ENCODE assay signal across 8 cellular contexts in the genomic region with DNA sequence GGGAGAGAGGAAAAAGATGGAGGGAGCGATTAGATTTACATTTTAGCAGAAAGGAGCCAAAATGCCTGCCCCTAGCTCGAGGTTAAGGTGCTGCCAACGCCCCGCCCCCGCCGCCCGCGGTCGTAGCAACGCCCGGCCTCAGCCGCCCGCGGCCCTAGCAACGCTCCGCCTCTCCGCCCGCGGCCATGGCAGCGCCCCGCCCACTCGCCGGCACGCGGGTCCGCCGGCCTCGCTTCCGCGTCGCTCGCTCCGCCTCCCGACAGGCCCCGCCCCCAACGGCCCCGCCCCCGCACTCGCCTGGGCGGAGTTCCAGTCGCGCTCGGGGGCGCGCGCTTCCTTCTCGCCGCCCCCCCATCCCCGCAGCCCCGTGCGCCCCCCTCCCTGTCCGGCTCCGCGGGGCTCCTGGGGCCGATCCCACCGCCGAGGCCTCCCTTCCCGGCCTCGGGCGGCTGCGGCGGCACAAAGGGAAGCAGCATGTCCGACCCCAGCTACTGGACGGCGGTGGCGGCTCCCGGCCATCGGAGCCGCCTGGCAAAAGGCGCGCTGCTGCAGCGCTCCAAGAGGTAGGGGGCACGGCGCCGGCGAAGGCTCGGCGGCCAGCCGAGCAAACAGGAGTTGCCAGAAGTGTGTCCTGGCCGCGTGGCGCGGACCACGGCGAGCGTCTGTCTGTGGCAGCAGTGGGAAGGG. TPM values are rescaled to one million over a fixed set of nuclear protein-coding genes. Genes with fewer than 3 reads are reported as not detected.
DNase-seq lines count a peak whose midpoint lies in the region; ATAC-seq and TF ChIP-seq lines count a peak whose summit lies in the region.

No MANE protein-coding gene starts in this region.

- H3K4me1 ChIP-seq in Loucy (ENCODE audit: insufficient read depth, low read length, poor library complexity, severe bottlenecking) (peaks cover 22% of the 10 kb centered on the region), SJSA1 (replicated peaks) (peaks cover 11% of the 10 kb centered on the region), gastroesophageal sphincter (peaks cover 0 to 26% (median 11%) of the 10 kb centered on the region in 3 donors), neutrophil (ENCODE audit: control insufficient read depth in 1 of 2, insufficient read depth in 1 of 2, low read depth in 1 of 2, low read length in 1 of 2) (peaks cover 55 to 62% of the 10 kb centered on the region in 2 experiments)

- no peak for TF ChIP-seq EP300 in gastroesophageal sphincter (IDR thresholded peaks at IDR 0.05)

- WGBS in gastroesophageal sphincter (ENCODE audit: low coverage in 1 of 2), 2 donors: 0 to 1% methylated on average over 9 to 12 of the region's 86 CpGs

- H3K27me3 ChIP-seq in Loucy (ENCODE audit: insufficient read depth, low read length, poor library complexity, severe bottlenecking) (no peaks in the 10 kb centered on the region), SJSA1 (replicated peaks) (no peaks in the 10 kb centered on the region), gastroesophageal sphincter (no peaks in the 10 kb centered on the region), neutrophil (no peaks in the 10 kb centered on the region)

- peak overlapping the region; percentile 76 for H3K4me3 ChIP-seq in Loucy (ENCODE audit: low read length, poor library complexity, severe bottlenecking)
- peak overlapping the region; percentile 49 for H3K4me3 ChIP-seq in SJSA1
- peak overlapping the region; percentile 55 to 80 for H3K4me3 ChIP-seq in gastroesophageal sphincter
- peak overlapping the region; percentile 47 to 65 for H3K4me3 ChIP-seq in neutrophil (ENCODE audit: low read depth in 1 of 2, low read length in 1 of 2)

- H3F3A ChIP-seq in Loucy (ENCODE audit: low read depth): no peaks in the 10 kb centered on the region

- no peaks in the 10 kb centered on the region for H3K9me3 ChIP-seq in Loucy (ENCODE audit: insufficient read depth, low read depth, low read length)
- H3K9me3 ChIP-seq in SJSA1 (replicated peaks): no peaks in the 10 kb centered on the region
- no peaks in the 10 kb centered on the region for H3K9me3 ChIP-seq in gastroesophageal sphincter
- H3K9me3 ChIP-seq in neutrophil: no peaks in the 10 kb centered on the region

- no peaks in the 10 kb centered on the region for H3K36me3 ChIP-seq in Loucy (ENCODE audit: insufficient read depth, low read length)
- H3K36me3 ChIP-seq in SJSA1: no peaks in the 10 kb centered on the region
- H3K36me3 ChIP-seq in gastroesophageal sphincter: peaks cover 0 to 12% of the 10 kb centered on the region in 2 donors
- H3K36me3 ChIP-seq in neutrophil: peaks cover 84% of the 10 kb centered on the region

- H3K27ac ChIP-seq in SJSA1 (no peak overlapping the region), gastroesophageal sphincter (peak overlapping the region; percentile 8 to 85 (median 78)), neutrophil (peak overlapping the region; percentile 81)

- H3K9ac ChIP-seq in Loucy (ENCODE audit: low read depth, low read length, poor library complexity, severe bottlenecking): peak overlapping the region; percentile 80

- peak overlapping the region; percentile 93 for H2AFZ ChIP-seq in Loucy (ENCODE audit: low read length)

- H3K4me2 ChIP-seq in Loucy (ENCODE audit: low read depth, low read length, poor library complexity, severe bottlenecking): peak overlapping the region; percentile 96

- ATAC-seq in gastroesophageal sphincter: peak; percentile 94

- TF ChIP-seq CTCF in Loucy (conservative IDR thresholded peaks at IDR 0.05; ENCODE audit: low read length): peak; percentile 23
- peak in 1 of 4 experiments; percentile 27 for TF ChIP-seq CTCF in gastroesophageal sphincter (IDR thresholded peaks at IDR 0.05)
- TF ChIP-seq CTCF in neutrophil (IDR thresholded peaks at IDR 0.05): peak; percentile 51

- no peak for TF ChIP-seq POLR2A in gastroesophageal sphincter (IDR thresholded peaks at IDR 0.05)

- H3K79me2 ChIP-seq in Loucy (ENCODE audit: insufficient read depth, low read length): peaks cover 6% of the 10 kb centered on the region; the same call in 1 of the 2 replicates

- no peaks in the 10 kb centered on the region for H4K20me1 ChIP-seq in Loucy (ENCODE audit: insufficient read depth, low read length, poor library complexity, severe bottlenecking)

- no peaks in the 10 kb centered on the region for H3K9me2 ChIP-seq in Loucy (replicated peaks; ENCODE audit: low read depth, low read length)

- peak; percentile 88 for DNase-seq in DMS79 treated with DMSO at 0.1 percent for 48 hours (lab: John Stamatoyannopoulos, UW)
- peak; percentile 75 for DNase-seq in H4 (ENCODE audit: low spot score)
- peak; percentile 57 to 89 for DNase-seq in SJSA1 (ENCODE audit: low read depth in 1 of 2, low spot score in 2 of 2)
- DNase-seq in activated naive CD4-positive, alpha-beta T cell (lab: John Stamatoyannopoulos, UW): peak; percentile 89 to 97 (median 93)
- DNase-seq in stromal cell of bone marrow (ENCODE audit: low read depth): peak; percentile 60

RNA-seq across cellular contexts. Expression of a gene that starts 20.3 kb away (rescaled TPM):
- 2.4 and 3.1 TPM in 2 replicates for total RNA-seq in H4 (2014; rRNA removed; shearing (Covaris generic))
- total RNA-seq in SJSA1 (2014; rRNA removed; shearing (Covaris generic)): 1.2 and 2.3 TPM in 2 replicates
- 1 to 10 TPM; 3.3 to 8.8 (median 4.8) TPM for total RNA-seq in gastroesophageal sphincter

RNA-seq across cellular contexts. Expression of a gene that starts 31.1 kb away (rescaled TPM):
- total RNA-seq in H4 (2014; rRNA removed; shearing (Covaris generic)): 2.4 TPM in 2 replicates
- 0.21 TPM in 1 of 2 replicates, not detected in the other for total RNA-seq in SJSA1 (2014; rRNA removed; shearing (Covaris generic))
- 1 to 10 TPM in 3 of 4 donors, under 1 TPM in 1; 0.15 to 3.5 (median 1.5) TPM for total RNA-seq in gastroesophageal sphincter

RNA-seq across cellular contexts. Expression of a gene that starts 35.1 kb away (rescaled TPM):
- total RNA-seq in H4 (2014; rRNA removed; shearing (Covaris generic)): 9.8 and 25.1 TPM in 2 replicates
- total RNA-seq in SJSA1 (2014; rRNA removed; shearing (Covaris generic)): 24.2 and 35.0 TPM in 2 replicates
- total RNA-seq in gastroesophageal sphincter: 10 to 100 TPM in 3 of 4 donors, 1 to 10 TPM in 1; 5.3 to 30.1 (median 22.7) TPM

RNA-seq across cellular contexts. Expression of a gene that starts 55.8 kb away (rescaled TPM):
- total RNA-seq in H4 (2014; rRNA removed; shearing (Covaris generic)): 156 and 172 TPM in 2 replicates
- 2.7 TPM in 1 of 2 replicates, not detected in the other for total RNA-seq in SJSA1 (2014; rRNA removed; shearing (Covaris generic))
- total RNA-seq in gastroesophageal sphincter: 10 to 100 TPM in 3 of 4 donors, 1 to 10 TPM in 1; 4.4 to 79.6 (median 40.8) TPM
